In the genomic region with DNA sequence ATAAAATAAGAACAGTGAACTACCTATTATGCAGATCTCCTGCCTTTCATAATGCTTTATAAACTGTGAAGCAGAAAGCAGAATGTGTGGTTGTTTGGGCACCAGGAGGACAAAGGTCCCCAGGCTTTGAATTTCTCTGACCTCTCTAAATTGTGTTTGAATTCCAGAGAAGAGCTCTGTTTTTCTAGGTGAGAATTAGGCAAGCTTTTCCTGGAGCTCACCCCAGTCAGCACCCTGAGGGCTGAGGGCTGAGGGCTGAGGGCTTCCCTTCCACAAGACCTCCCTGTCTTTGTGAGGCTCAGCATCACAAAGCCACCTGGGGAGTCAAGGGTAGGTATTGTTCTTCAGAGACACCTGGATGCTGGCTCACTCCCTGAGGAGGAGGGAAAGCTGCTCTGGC, we compare ENCODE assay signal across 1 cellular context.
TF ChIP-seq lines count a peak whose summit lies in the region.

No MANE protein-coding gene starts in this region.

TF ChIP-seq in GM23338, 12 proteins besides CTCF, POLR2A, EP300 and RAD21 (continued from another document):
- TF ChIP-seq, protein P1, sequence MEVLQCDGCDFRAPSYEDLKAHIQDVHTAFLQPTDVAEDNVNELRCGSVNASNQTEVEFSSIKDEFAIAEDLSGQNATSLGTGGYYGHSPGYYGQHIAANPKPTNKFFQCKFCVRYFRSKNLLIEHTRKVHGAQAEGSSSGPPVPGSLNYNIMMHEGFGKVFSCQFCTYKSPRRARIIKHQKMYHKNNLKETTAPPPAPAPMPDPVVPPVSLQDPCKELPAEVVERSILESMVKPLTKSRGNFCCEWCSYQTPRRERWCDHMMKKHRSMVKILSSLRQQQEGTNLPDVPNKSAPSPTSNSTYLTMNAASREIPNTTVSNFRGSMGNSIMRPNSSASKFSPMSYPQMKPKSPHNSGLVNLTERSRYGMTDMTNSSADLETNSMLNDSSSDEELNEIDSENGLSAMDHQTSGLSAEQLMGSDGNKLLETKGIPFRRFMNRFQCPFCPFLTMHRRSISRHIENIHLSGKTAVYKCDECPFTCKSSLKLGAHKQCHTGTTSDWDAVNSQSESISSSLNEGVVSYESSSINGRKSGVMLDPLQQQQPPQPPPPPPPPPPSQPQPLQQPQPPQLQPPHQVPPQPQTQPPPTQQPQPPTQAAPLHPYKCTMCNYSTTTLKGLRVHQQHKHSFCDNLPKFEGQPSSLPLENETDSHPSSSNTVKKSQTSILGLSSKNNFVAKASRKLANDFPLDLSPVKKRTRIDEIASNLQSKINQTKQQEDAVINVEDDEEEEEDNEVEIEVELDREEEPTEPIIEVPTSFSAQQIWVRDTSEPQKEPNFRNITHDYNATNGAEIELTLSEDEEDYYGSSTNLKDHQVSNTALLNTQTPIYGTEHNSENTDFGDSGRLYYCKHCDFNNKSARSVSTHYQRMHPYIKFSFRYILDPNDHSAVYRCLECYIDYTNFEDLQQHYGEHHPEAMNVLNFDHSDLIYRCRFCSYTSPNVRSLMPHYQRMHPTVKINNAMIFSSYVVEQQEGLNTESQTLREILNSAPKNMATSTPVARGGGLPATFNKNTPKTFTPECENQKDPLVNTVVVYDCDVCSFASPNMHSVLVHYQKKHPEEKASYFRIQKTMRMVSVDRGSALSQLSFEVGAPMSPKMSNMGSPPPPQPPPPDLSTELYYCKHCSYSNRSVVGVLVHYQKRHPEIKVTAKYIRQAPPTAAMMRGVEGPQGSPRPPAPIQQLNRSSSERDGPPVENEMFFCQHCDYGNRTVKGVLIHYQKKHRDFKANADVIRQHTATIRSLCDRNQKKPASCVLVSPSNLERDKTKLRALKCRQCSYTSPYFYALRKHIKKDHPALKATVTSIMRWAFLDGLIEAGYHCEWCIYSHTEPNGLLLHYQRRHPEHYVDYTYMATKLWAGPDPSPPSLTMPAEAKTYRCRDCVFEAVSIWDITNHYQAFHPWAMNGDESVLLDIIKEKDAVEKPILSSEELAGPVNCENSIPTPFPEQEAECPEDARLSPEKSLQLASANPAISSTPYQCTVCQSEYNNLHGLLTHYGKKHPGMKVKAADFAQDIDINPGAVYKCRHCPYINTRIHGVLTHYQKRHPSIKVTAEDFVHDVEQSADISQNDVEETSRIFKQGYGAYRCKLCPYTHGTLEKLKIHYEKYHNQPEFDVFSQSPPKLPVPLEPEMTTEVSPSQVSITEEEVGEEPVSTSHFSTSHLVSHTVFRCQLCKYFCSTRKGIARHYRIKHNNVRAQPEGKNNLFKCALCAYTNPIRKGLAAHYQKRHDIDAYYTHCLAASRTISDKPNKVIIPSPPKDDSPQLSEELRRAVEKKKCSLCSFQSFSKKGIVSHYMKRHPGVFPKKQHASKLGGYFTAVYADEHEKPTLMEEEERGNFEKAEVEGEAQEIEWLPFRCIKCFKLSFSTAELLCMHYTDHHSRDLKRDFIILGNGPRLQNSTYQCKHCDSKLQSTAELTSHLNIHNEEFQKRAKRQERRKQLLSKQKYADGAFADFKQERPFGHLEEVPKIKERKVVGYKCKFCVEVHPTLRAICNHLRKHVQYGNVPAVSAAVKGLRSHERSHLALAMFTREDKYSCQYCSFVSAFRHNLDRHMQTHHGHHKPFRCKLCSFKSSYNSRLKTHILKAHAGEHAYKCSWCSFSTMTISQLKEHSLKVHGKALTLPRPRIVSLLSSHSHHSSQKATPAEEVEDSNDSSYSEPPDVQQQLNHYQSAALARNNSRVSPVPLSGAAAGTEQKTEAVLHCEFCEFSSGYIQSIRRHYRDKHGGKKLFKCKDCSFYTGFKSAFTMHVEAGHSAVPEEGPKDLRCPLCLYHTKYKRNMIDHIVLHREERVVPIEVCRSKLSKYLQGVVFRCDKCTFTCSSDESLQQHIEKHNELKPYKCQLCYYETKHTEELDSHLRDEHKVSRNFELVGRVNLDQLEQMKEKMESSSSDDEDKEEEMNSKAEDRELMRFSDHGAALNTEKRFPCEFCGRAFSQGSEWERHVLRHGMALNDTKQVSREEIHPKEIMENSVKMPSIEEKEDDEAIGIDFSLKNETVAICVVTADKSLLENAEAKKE (CRISPR knock-in tag; IDR thresholded peaks at IDR 0.05) = peak; percentile 98
